ENCODE assay signal across 21 cellular contexts in genomic region chr18:56443508-56443907, GRCh38.
"Had no signal": no experiment of that assay in that cellular context is flagged by ENCODE, and none has a peak within 500 bp of the region (broad histone marks: within the 10 kb centered on the region; RNA-seq: fewer than 3 reads in every experiment).

No MANE protein-coding gene starts in this region.

- H3K4me1 ChIP-seq: prostate gland, transverse colon had no signal

- H3K27me3 ChIP-seq: gastroesophageal sphincter, heart left ventricle, right atrium auricular region, transverse colon had no signal

- H3K27ac ChIP-seq: gastroesophageal sphincter, prostate gland, transverse colon, VCaP had no signal

- DNase-seq: activated CD4-positive, alpha-beta T cell treated with anti-CD3 and anti-CD28 coated beads, Interleukin-2, amount 10 ng/mL, durations not matched to agents 7 days and 5 days; activated CD8-positive, alpha-beta memory T cell treated with anti-CD3 and anti-CD28 coated beads, Interleukin-2, amount 10 ng/mL, durations not matched to agents 7 days and 5 days; activated CD8-positive, alpha-beta T cell treated with anti-CD3 and anti-CD28 coated beads for 36 hours; activated gamma-delta T cell; activated naive CD4-positive, alpha-beta T cell treated with anti-CD3 and anti-CD28 coated beads, Interleukin-2, amount 50 U/mL, for 16 hours; activated naive CD8-positive, alpha-beta T cell treated with anti-CD3 and anti-CD28 coated beads, Interleukin-2, amount 50 U/mL, for 24 hours; activated T-cell treated with anti-CD3 and anti-CD28 coated beads for 4 hours; anterior cingulate cortex; caudate nucleus; effector memory CD4-positive, alpha-beta T cell; islet precursor cell; natural killer cell; stimulated activated CD4-positive, alpha-beta T cell treated with anti-CD3 and anti-CD28 coated beads, Interleukin-12 subunit alpha, Interleukin-12 subunit beta, amount 100 ng/mL, for 4 hours; stimulated activated naive CD8-positive, alpha-beta T cell treated with anti-CD3 and anti-CD28 coated beads, Interleukin-15, amount 100 ng/mL, for 72 hours; transverse colon had no signal

- H3K9me3 ChIP-seq: prostate gland, right atrium auricular region, transverse colon had no signal

- H3K4me3 ChIP-seq: gastroesophageal sphincter, heart left ventricle, lung, prostate gland, right atrium auricular region, transverse colon had no signal

- H3K36me3 ChIP-seq: gastroesophageal sphincter, heart left ventricle, prostate gland, right atrium auricular region, transverse colon had no signal
